7 cellular contexts compared by ENCODE assay signal in the genomic region with DNA sequence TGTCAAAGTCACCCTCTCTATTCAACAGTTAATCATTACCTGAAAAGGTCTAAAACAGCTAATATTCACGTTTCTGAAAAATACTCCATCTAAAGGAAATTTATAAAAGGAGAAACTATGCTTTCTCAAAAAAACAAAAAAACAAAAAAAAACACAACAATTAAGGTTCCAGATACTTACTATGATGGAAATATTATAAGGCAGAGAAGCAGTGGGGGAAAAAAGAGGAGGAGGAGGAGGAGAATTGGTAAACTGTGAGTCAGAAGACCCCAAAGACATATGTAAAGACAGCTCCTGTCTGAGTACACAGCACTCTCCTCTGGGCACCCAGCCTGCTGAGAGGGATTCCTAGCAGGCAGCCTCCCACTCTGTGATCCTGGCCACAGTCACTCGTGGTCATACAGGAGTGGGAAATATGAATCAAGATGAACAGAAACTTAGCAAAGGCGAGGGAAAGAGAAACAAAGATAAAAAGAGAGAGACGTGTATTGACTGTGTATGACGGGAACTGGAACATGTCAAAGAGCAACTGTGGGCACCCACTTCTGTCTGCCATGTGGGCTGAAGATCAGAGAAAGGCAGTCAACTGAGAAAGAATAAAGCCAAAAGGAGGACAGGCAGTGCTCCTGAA. TPM values are rescaled to one million over a fixed set of nuclear protein-coding genes. Genes with fewer than 3 reads are reported as not detected.
DNase-seq lines count a peak whose midpoint lies in the region; ATAC-seq, FAIRE-seq and TF ChIP-seq lines count a peak whose summit lies in the region.

No MANE protein-coding gene starts in this region.

- TF ChIP-seq CTCF in brain (conservative IDR thresholded peaks at IDR 0.05), result no peak
- no peak for TF ChIP-seq CTCF in D721Med (IDR thresholded peaks at IDR 0.05; ENCODE audit: insufficient read depth, missing control alignments)

- no peaks in the 10 kb centered on the region for H3K9me3 Mint-ChIP-seq in brain
- peaks cover 2 to 4% of the 10 kb centered on the region in 2 donors for H3K9me3 Mint-ChIP-seq in stimulated activated naive B cell treated with anti-CD40 and anti-IgM and Interleukin-4, amounts not matched to agents 10 μg/mL and 1 μg/mL and 100 μg/mL, for 72 hours

- ATAC-seq in GM21360 (IDR thresholded peaks at IDR 0.05; ENCODE audit: unreplicated experiment) (peak; percentile 80), HG03442 (IDR thresholded peaks at IDR 0.05; ENCODE audit: unreplicated experiment) (peak; percentile 87)
- peak; percentile 87 to 95 for ATAC-seq in stimulated activated naive B cell treated with anti-CD40 and anti-IgM and Interleukin-4, amounts not matched to agents 10 μg/mL and 1 μg/mL and 100 μg/mL, for 72 hours (replicated peaks)

- H3K4me1 Mint-ChIP-seq in brain, result peaks cover 18% of the 10 kb centered on the region
- peaks cover 9 to 22% of the 10 kb centered on the region in 2 donors for H3K4me1 Mint-ChIP-seq in stimulated activated naive B cell treated with anti-CD40 and anti-IgM and Interleukin-4, amounts not matched to agents 10 μg/mL and 1 μg/mL and 100 μg/mL, for 72 hours

- no peak for FAIRE-seq in D721Med (lab: Jason Lieb, UNC)

- H3K36me3 Mint-ChIP-seq in brain, result peaks cover 66% of the 10 kb centered on the region
- H3K36me3 Mint-ChIP-seq in stimulated activated naive B cell treated with anti-CD40 and anti-IgM and Interleukin-4, amounts not matched to agents 10 μg/mL and 1 μg/mL and 100 μg/mL, for 72 hours, result peaks cover 9% of the 10 kb centered on the region in 2 donors

- DNase-seq in stimulated activated naive B cell treated with anti-CD40 and anti-IgM and Interleukin-4, amounts not matched to agents 10 μg/mL and 1 μg/mL and 100 μg/mL, for 72 hours, result peak; percentile 6
- DNase-seq in D721Med (ENCODE audit: insufficient read length, low spot score) (no peak), AG08396 (ENCODE audit: low spot score) (no peak), SIG-M5 (lab: John Stamatoyannopoulos, UW) (no peak)

- peak overlapping the region in 3 of 5 experiments; percentile 14 to 61 (median 40) for H3K27ac Mint-ChIP-seq in brain
- H3K27ac Mint-ChIP-seq in stimulated activated naive B cell treated with anti-CD40 and anti-IgM and Interleukin-4, amounts not matched to agents 10 μg/mL and 1 μg/mL and 100 μg/mL, for 72 hours, result peak overlapping the region; percentile 73

- peak overlapping the region in 1 of 5 experiments; percentile 4 for H3K4me3 Mint-ChIP-seq in brain
- peak overlapping the region; percentile 57 to 77 for H3K4me3 Mint-ChIP-seq in stimulated activated naive B cell treated with anti-CD40 and anti-IgM and Interleukin-4, amounts not matched to agents 10 μg/mL and 1 μg/mL and 100 μg/mL, for 72 hours

- H3K27me3 Mint-ChIP-seq in brain, result no peaks in the 10 kb centered on the region
- H3K27me3 Mint-ChIP-seq in stimulated activated naive B cell treated with anti-CD40 and anti-IgM and Interleukin-4, amounts not matched to agents 10 μg/mL and 1 μg/mL and 100 μg/mL, for 72 hours, result peaks cover 0 to 16% of the 10 kb centered on the region in 2 donors

RNA-seq across cellular contexts. Expression of gene KLHL15, which starts 12.5 kb away (rescaled TPM):
- 3.0 TPM for polyA plus RNA-seq in brain (ENCODE audit: insufficient read depth, low read depth, low replicate concordance)

RNA-seq across cellular contexts. Expression of gene EIF2S3, which starts 40.3 kb away (rescaled TPM):
- polyA plus RNA-seq in brain (ENCODE audit: insufficient read depth, low read depth, low replicate concordance), result 55.8 TPM
